ENCODE assay signal across 17 cellular contexts in the genomic region with DNA sequence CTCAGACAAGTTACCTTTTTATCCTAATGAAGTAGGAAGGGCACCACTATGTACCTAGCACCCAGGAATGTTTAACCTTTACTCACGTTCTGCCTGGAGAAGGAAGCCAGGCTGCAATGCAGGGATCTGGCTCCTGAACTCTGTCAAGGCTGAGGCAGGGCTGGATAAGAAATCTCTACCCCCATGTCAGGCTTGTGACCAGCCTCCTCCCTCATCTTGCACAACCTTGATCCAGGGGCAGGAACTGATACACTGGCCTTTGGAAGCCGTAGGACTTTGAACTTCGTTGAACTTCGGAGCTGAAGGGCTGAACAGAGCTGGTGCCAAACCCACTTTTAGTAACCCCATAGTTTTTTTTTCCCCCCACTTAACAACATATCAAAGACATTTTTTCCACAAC. TPM values are rescaled to one million over a fixed set of nuclear protein-coding genes. Genes with fewer than 3 reads are reported as not detected.
DNase-seq lines count a peak whose midpoint lies in the region; ATAC-seq lines count a peak whose summit lies in the region.
"Had no signal": no experiment of that assay in that cellular context is flagged by ENCODE, and none has a peak within 500 bp of the region (broad histone marks: within the 10 kb centered on the region; RNA-seq: fewer than 3 reads in every experiment).

No MANE protein-coding gene starts in this region.

- DNase-seq in HT-29 (ENCODE audit: low spot score) (peak; percentile 27), T-helper 17 cell (no peak), left lobe of liver (ENCODE audit: low spot score) (peak; percentile 93), renal cortical epithelial cell (ENCODE audit: low read depth) (peak; percentile 38), NCI-H69 (lab: John Stamatoyannopoulos, UW) (no peak), Karpas-422 (no peak), NCI-H2227 treated with DMSO at 0.1 percent for 48 hours (lab: John Stamatoyannopoulos, UW) (no peak), iPS-NIHi7 (ENCODE audit: extremely low spot score) (no peak)
- DNase-seq: activated effector memory CD4-positive, alpha-beta T cell treated with Interleukin-2 at 50 U/mL for 16 hours; EL; GOT3; hypothalamus; mammary epithelial cell; nucleus accumbens had no signal

- H3K27me3 Mint-ChIP-seq in T-helper 17 cell = no peaks in the 10 kb centered on the region
- H3K27me3 Mint-ChIP-seq: stimulated activated naive CD8-positive, alpha-beta T cell treated with anti-CD3 and anti-CD28 coated beads, Interleukin-15, Interleukin-2, amounts not matched to agents 100 ng/mL and 50 ng/mL, for 24 hours had no signal

- no peak overlapping the region for H3K4me3 ChIP-seq in Karpas-422 (ENCODE audit: low read length)
- H3K4me3 ChIP-seq: skin epidermis had no signal

- no peaks in the 10 kb centered on the region for H3K9me2 ChIP-seq in Karpas-422 (replicated peaks; ENCODE audit: insufficient read depth, low read length)

- H3K4me1 ChIP-seq in Karpas-422 (ENCODE audit: low read length) = peaks cover 6% of the 10 kb centered on the region

- no peaks in the 10 kb centered on the region for H4K20me1 ChIP-seq in Karpas-422 (ENCODE audit: insufficient read depth, low read depth, low read length)

- H3K4me3 Mint-ChIP-seq in T-helper 17 cell = no peak overlapping the region
- H3K4me3 Mint-ChIP-seq: stimulated activated naive CD8-positive, alpha-beta T cell treated with anti-CD3 and anti-CD28 coated beads, Interleukin-15, Interleukin-2, amounts not matched to agents 100 ng/mL and 50 ng/mL, for 24 hours had no signal

- no peak overlapping the region for H3K27ac ChIP-seq in Karpas-422 (ENCODE audit: low read length)
- H3K27ac ChIP-seq: C4-2B had no signal

- no peaks in the 10 kb centered on the region for H3K27me3 ChIP-seq in Karpas-422 (ENCODE audit: low read length)

- no peaks in the 10 kb centered on the region for H3K79me2 ChIP-seq in Karpas-422 (ENCODE audit: low read length)

- no peaks in the 10 kb centered on the region for H3K36me3 ChIP-seq in Karpas-422 (ENCODE audit: insufficient read depth, low read length)

- ATAC-seq in T-helper 17 cell = no peak
- ATAC-seq in left lobe of liver = peak; percentile 80

- no peaks in the 10 kb centered on the region for H3K36me3 Mint-ChIP-seq in T-helper 17 cell (ENCODE audit: low read depth)

- H3K9me3 ChIP-seq in T-helper 17 cell (ENCODE audit: control insufficient read depth, low read length, poor library complexity, severe bottlenecking) (no peaks in the 10 kb centered on the region), Karpas-422 (ENCODE audit: low read length) (no peaks in the 10 kb centered on the region)

- no peak overlapping the region for H3K9ac ChIP-seq in Karpas-422 (ENCODE audit: low read length)

- H3K4me1 Mint-ChIP-seq in T-helper 17 cell = peaks cover 28% of the 10 kb centered on the region

- no peak overlapping the region for H3K4me2 ChIP-seq in Karpas-422 (ENCODE audit: low read depth, low read length, poor library complexity, severe bottlenecking)

- peak overlapping the region; percentile 97 for H3K27ac Mint-ChIP-seq in T-helper 17 cell
- H3K27ac Mint-ChIP-seq: stimulated activated naive CD8-positive, alpha-beta T cell treated with anti-CD3 and anti-CD28 coated beads, Interleukin-15, Interleukin-2, amounts not matched to agents 100 ng/mL and 50 ng/mL, for 24 hours had no signal

- H2AFZ ChIP-seq in Karpas-422 (ENCODE audit: low read length) = no peak overlapping the region

RNA-seq across cellular contexts. Expression of gene AKR1A1, which starts 8.0 kb away (rescaled TPM):
- total RNA-seq in HT-29 (2014; rRNA removed; shearing (Covaris generic)) = 145 and 161 TPM in 2 replicates
- total RNA-seq in T-helper 17 cell (10 to 100 TPM; 44.0 to 57.0 TPM), left lobe of liver (310 TPM), renal cortical epithelial cell (101 and 183 TPM in 2 replicates)
- 79.0 and 120 TPM in 2 replicates for total RNA-seq in Karpas-422 (2014; rRNA removed; shearing (Covaris generic); ENCODE audit: low replicate concordance)

RNA-seq across cellular contexts. Expression of gene PRDX1, which starts 20.9 kb away (rescaled TPM):
- 630 and 644 TPM in 2 replicates for total RNA-seq in HT-29 (2014; rRNA removed; shearing (Covaris generic))
- total RNA-seq in T-helper 17 cell (10 to 100 TPM; 55.0 to 69.2 TPM), left lobe of liver (320 TPM), renal cortical epithelial cell (649 and 1,374 TPM in 2 replicates)
- 289 and 397 TPM in 2 replicates for total RNA-seq in Karpas-422 (2014; rRNA removed; shearing (Covaris generic); ENCODE audit: low replicate concordance)

RNA-seq across cellular contexts. Expression of gene NASP, which starts 41.2 kb away (rescaled TPM):
- total RNA-seq in HT-29 (2014; rRNA removed; shearing (Covaris generic)) = 100 and 105 TPM in 2 replicates
- total RNA-seq in T-helper 17 cell = 100 to 1,000 TPM; 139 to 148 TPM
- 28.2 TPM for total RNA-seq in left lobe of liver
- total RNA-seq in renal cortical epithelial cell = 31.4 and 46.4 TPM in 2 replicates
- 61.8 and 88.1 TPM in 2 replicates for total RNA-seq in Karpas-422 (2014; rRNA removed; shearing (Covaris generic); ENCODE audit: low replicate concordance)

RNA-seq across cellular contexts. Expression of gene MMACHC, which starts 42.5 kb away (rescaled TPM):
- 6.8 and 6.9 TPM in 2 replicates for total RNA-seq in HT-29 (2014; rRNA removed; shearing (Covaris generic))
- total RNA-seq in T-helper 17 cell (1 to 10 TPM in 1 of 2 donors, under 1 TPM in 1; 0.68 to 2.2 TPM), left lobe of liver (32.3 TPM), renal cortical epithelial cell (0.87 and 2.5 TPM in 2 replicates)
- 5.5 and 13.8 TPM in 2 replicates for total RNA-seq in Karpas-422 (2014; rRNA removed; shearing (Covaris generic); ENCODE audit: low replicate concordance)

RNA-seq across cellular contexts. Expression of gene CCDC163, which starts 42.7 kb away (rescaled TPM):
- 0.71 and 1.5 TPM in 2 replicates for total RNA-seq in HT-29 (2014; rRNA removed; shearing (Covaris generic))
- total RNA-seq in T-helper 17 cell = under 1 TPM; 0.63 to 0.99 TPM
- total RNA-seq in left lobe of liver = 2.1 TPM
- total RNA-seq in renal cortical epithelial cell = 0.50 TPM in 1 of 2 replicates, not detected in the other
- total RNA-seq in Karpas-422 (2014; rRNA removed; shearing (Covaris generic); ENCODE audit: low replicate concordance) = 5.8 and 9.0 TPM in 2 replicates

Comparison
In these comparisons a context has a peak if more than half of its experiments do, and no peak if none do; other contexts are left out.
1. DNase-seq: peak in HT-29 (single experiment), left lobe of liver (single experiment) and renal cortical epithelial cell (single experiment); none in T-helper 17 cell (0 of 3), NCI-H69 (single experiment), Karpas-422 (single experiment), NCI-H2227 treated with DMSO at 0.1 percent for 48 hours (single experiment) and iPS-NIHi7 (single experiment).